27 cellular contexts compared by ENCODE assay signal in genomic region chr14:42370056-42370455, GRCh38.
"Had no signal": no experiment of that assay in that cellular context is flagged by ENCODE, and none has a peak within 500 bp of the region (broad histone marks: within the 10 kb centered on the region; RNA-seq: fewer than 3 reads in every experiment).

No MANE protein-coding gene starts in this region.

- H3K27me3 ChIP-seq: esophagus muscularis mucosa, foreskin keratinocyte, heart right ventricle, ovary, sigmoid colon, stomach, thyroid gland, vagina had no signal

- DNase-seq: effector memory CD4-positive, alpha-beta T cell; foreskin keratinocyte; glutamatergic neuron; heart right ventricle; hypothalamus; immature natural killer cell; islet precursor cell; left ventricle myocardium superior; lower lobe of right lung; naive thymus-derived CD8-positive, alpha-beta T cell; nephron progenitor cell; nucleus accumbens; ovary; posterior cingulate gyrus; psoas muscle; right cardiac atrium; sigmoid colon; stimulated activated CD4-positive, alpha-beta T cell treated with anti-CD3 and anti-CD28 coated beads, Interleukin-2, amount 100 ng/mL, for 24 hours; stimulated activated CD4-positive, alpha-beta T cell treated with anti-CD3 and anti-CD28 coated beads, Interleukin-4, amount 100 ng/mL, for 24 hours; stimulated activated naive CD4-positive, alpha-beta T cell treated with Interleukin-2 at 50 U/mL for 16 hours; stomach; thyroid gland; trophoblast cell had no signal

- ATAC-seq: foreskin keratinocyte; heart right ventricle; left ventricle myocardium superior; lower lobe of right lung; naive thymus-derived CD8-positive, alpha-beta T cell; psoas muscle; right cardiac atrium; stimulated activated effector memory CD8-positive, alpha-beta T cell treated with anti-CD3 and anti-CD28 coated beads, Interleukin-12 subunit alpha, Interleukin-12 subunit beta, amount 100 ng/mL, for 72 hours had no signal

- H3K4me1 ChIP-seq: esophagus muscularis mucosa, foreskin keratinocyte, heart right ventricle, lower lobe of right lung, psoas muscle, sigmoid colon, stomach, thyroid gland, vagina had no signal

- H3K27ac ChIP-seq: esophagus muscularis mucosa, foreskin keratinocyte, heart right ventricle, lower lobe of right lung, ovary, psoas muscle, sigmoid colon, stomach, thyroid gland, vagina had no signal

- H3K4me3 ChIP-seq: esophagus muscularis mucosa, heart right ventricle, lower lobe of right lung, ovary, psoas muscle, sigmoid colon, stomach, thyroid gland, vagina had no signal

- FAIRE-seq: endothelial cell of umbilical vein had no signal

- H3K36me3 ChIP-seq: esophagus muscularis mucosa, heart right ventricle, lower lobe of right lung, ovary, sigmoid colon, stomach, thyroid gland, vagina had no signal

- H3K9me3 ChIP-seq: esophagus muscularis mucosa, heart right ventricle, lower lobe of right lung, ovary, psoas muscle, sigmoid colon, stomach, thyroid gland, vagina had no signal
